Comparison of ENCODE assay signal across 9 cellular contexts in the genomic region with DNA sequence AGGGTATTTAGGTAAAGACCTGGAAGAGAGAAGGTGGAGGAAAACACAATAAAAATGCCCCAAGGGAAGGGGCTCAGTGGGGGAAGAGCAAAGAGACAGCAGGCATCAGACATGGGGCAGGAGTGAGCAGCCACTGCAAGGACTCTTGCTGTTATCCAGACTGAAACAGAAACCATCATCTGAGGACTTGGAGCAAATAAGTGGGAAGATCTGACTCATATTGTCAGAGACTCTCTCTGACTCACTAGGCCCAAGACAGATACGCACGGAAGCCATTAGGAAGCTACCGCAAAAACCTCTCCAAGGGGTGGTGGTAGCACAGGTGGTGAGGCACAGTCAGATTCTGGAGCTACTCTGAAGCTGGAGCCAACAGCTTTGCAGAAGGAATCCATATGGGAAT.
DNase-seq lines count a peak whose midpoint lies in the region; ATAC-seq and TF ChIP-seq lines count a peak whose summit lies in the region.
"Had no signal": no experiment of that assay in that cellular context is flagged by ENCODE, and none has a peak within 500 bp of the region (broad histone marks: within the 10 kb centered on the region; RNA-seq: fewer than 3 reads in every experiment).

No MANE protein-coding gene starts in this region.

- no peaks in the 10 kb centered on the region for H4K20me1 ChIP-seq in mammary epithelial cell (ENCODE audit: insufficient read depth, low read length)

- H3K27me3 Mint-ChIP-seq in endodermal cell (ENCODE audit: insufficient read depth): no peaks in the 10 kb centered on the region

- H3K36me3 ChIP-seq in mammary epithelial cell (ENCODE audit: insufficient read depth, low read length): no peaks in the 10 kb centered on the region
- H3K36me3 ChIP-seq in endodermal cell (ENCODE audit: control insufficient read depth, insufficient read depth, low read length): peaks cover 14% of the 10 kb centered on the region
- peaks cover 0 to 14% (median 0%) of the 10 kb centered on the region in 3 donors for H3K36me3 ChIP-seq in esophagus squamous epithelium

- intact Hi-C loops in mammary epithelial cell (cut with micrococcal nuclease): no loop called here
- intact Hi-C loops in esophagus squamous epithelium (cut with DNase I): no loop called here

- in situ Hi-C loops in mammary epithelial cell (cut with MboI; ENCODE audit: low sequenced_read_pairs in 2 of 2): no loop called here

- no peaks in the 10 kb centered on the region for H3K9me3 Mint-ChIP-seq in endodermal cell

- no peak overlapping the region for H3K27ac Mint-ChIP-seq in endodermal cell

- CTCF ChIA-PET in mammary epithelial cell (lab: Charles Lee; ENCODE audit: low non-redundant PET): no interaction called here

- H3K9me3 ChIP-seq in mammary epithelial cell (replicated peaks; ENCODE audit: insufficient read depth, low read length) (no peaks in the 10 kb centered on the region), endodermal cell (ENCODE audit: control insufficient read depth, low read length) (no peaks in the 10 kb centered on the region), esophagus squamous epithelium (no peaks in the 10 kb centered on the region)

- no peaks in the 10 kb centered on the region for H3K27me3 ChIP-seq in mammary epithelial cell (ENCODE audit: insufficient read depth, low read length)
- H3K27me3 ChIP-seq in endodermal cell (ENCODE audit: control insufficient read depth, insufficient read depth, low read length, poor library complexity, severe bottlenecking): no peaks in the 10 kb centered on the region
- H3K27me3 ChIP-seq in esophagus squamous epithelium: no peaks in the 10 kb centered on the region

- peak; percentile 59 for ATAC-seq in GM18870 (IDR thresholded peaks at IDR 0.05; ENCODE audit: unreplicated experiment)

- peaks cover 4% of the 10 kb centered on the region for H3K4me1 ChIP-seq in mammary epithelial cell (ENCODE audit: insufficient read depth, low read length)
- H3K4me1 ChIP-seq in endodermal cell (ENCODE audit: control insufficient read depth, insufficient read depth, low read length): peaks cover 2% of the 10 kb centered on the region
- H3K4me1 ChIP-seq in esophagus squamous epithelium: no peaks in the 10 kb centered on the region

- no peak overlapping the region for H3K4me3 ChIP-seq in mammary epithelial cell (replicated peaks in 1 of 3; ENCODE audit: insufficient read depth in 1 of 3, low read depth in 2 of 3, low read length in 3 of 3)
- no peak overlapping the region for H3K4me3 ChIP-seq in endodermal cell (ENCODE audit: low read length)
- H3K4me3 ChIP-seq in esophagus squamous epithelium: no peak overlapping the region

- H3K27ac ChIP-seq in mammary epithelial cell (ENCODE audit: insufficient read depth, low read depth, low read length) (no peak overlapping the region), endodermal cell (ENCODE audit: low read depth, low read length) (no peak overlapping the region), esophagus squamous epithelium (no peak overlapping the region)
- H3K27ac ChIP-seq: VCaP had no signal

- no peak overlapping the region for H3K4me2 ChIP-seq in mammary epithelial cell (ENCODE audit: insufficient read depth, low read depth, low read length)

- H3K79me2 ChIP-seq in mammary epithelial cell (ENCODE audit: insufficient read depth, low read length): no peaks in the 10 kb centered on the region

- 88% methylated on average over 3 of the region's 3 CpGs for WGBS in mammary epithelial cell (ENCODE audit: low coverage, missing lambda C conversion rate)
- WGBS in endodermal cell (ENCODE audit: insufficient coverage in 1 of 2, insufficient read length in 1 of 2), 2 experiments: 96 to 100% methylated on average over 3 of the region's 3 CpGs
- WGBS in esophagus squamous epithelium, 2 donors: 48 to 59% methylated on average over 3 of the region's 3 CpGs

- no TSS peak for BruUV-seq in mammary epithelial cell (replicated peaks; lab: Mats Ljungman, UMichigan)

- dilution Hi-C loops in mammary epithelial cell (cut with HindIII; ENCODE audit: low sequenced_read_pairs): no loop called here

- peak; percentile 99 for DNase-seq in LHCN-M2 (ENCODE audit: low read depth)
- DNase-seq in mammary epithelial cell: peak; percentile 75
- DNase-seq in stimulated activated CD4-positive, alpha-beta T cell treated with anti-CD3 and anti-CD28 coated beads, Interleukin-15, amount 100 ng/mL, for 24 hours: peak; percentile 67
- DNase-seq in 8988T: no peak
- no peak for DNase-seq in NCI-H146 (lab: John Stamatoyannopoulos, UW)
- no peak for DNase-seq in endodermal cell
- DNase-seq in esophagus squamous epithelium (lab: John Stamatoyannopoulos, UW): no peak

- H2AFZ ChIP-seq in mammary epithelial cell (ENCODE audit: low read depth, low read length): no peak overlapping the region

- no peak overlapping the region for H3K4me3 Mint-ChIP-seq in endodermal cell

- no peak overlapping the region for H3K9ac ChIP-seq in mammary epithelial cell (ENCODE audit: insufficient read depth, low read length)
- H3K9ac ChIP-seq in endodermal cell (ENCODE audit: extremely low read depth, low read length, poor library complexity, severe bottlenecking): no peak overlapping the region

- peaks cover 2% of the 10 kb centered on the region for H3K4me1 Mint-ChIP-seq in endodermal cell

- no peaks in the 10 kb centered on the region for H3K36me3 Mint-ChIP-seq in endodermal cell (ENCODE audit: low read depth)

- TF ChIP-seq CTCF in mammary epithelial cell (conservative IDR thresholded peaks at IDR 0.05 in 1 of 2, IDR thresholded peaks at IDR 0.05 in 1 of 2; ENCODE audit: extremely low read depth in 1 of 2, insufficient read depth in 1 of 2, low read depth in 1 of 2, low read length in 2 of 2) (no peak), endodermal cell (conservative IDR thresholded peaks at IDR 0.05) (no peak), esophagus squamous epithelium (IDR thresholded peaks at IDR 0.05) (no peak)

- no peak for TF ChIP-seq POLR2A in esophagus squamous epithelium (IDR thresholded peaks at IDR 0.05)

Comparison
In these comparisons a context has a peak if more than half of its experiments do, and no peak if none do; other contexts are left out.
1. DNase-seq: peak in LHCN-M2 (single experiment), mammary epithelial cell (single experiment) and stimulated activated CD4-positive, alpha-beta T cell treated with anti-CD3 and anti-CD28 coated beads, Interleukin-15, amount 100 ng/mL, for 24 hours (single experiment); none in 8988T (single experiment), NCI-H146 (single experiment), endodermal cell (single experiment) and esophagus squamous epithelium (single experiment).